10 cellular contexts compared by ENCODE assay signal in genomic region chr17:49548506-49549310, GRCh38. TPM values are rescaled to one million over a fixed set of nuclear protein-coding genes. Genes with fewer than 3 reads are reported as not detected.
DNase-seq lines count a peak whose midpoint lies in the region; ATAC-seq and TF ChIP-seq lines count a peak whose summit lies in the region.
"Had no signal": no experiment of that assay in that cellular context is flagged by ENCODE, and none has a peak within 500 bp of the region (broad histone marks: within the 10 kb centered on the region; RNA-seq: fewer than 3 reads in every experiment).

No MANE protein-coding gene starts in this region.

- no CpG with 5 or more reads among the region's 8 CpGs for WGBS in trophoblast cell (ENCODE audit: extremely low coverage, insufficient coverage, insufficient read length)

- H3K4me1 Mint-ChIP-seq in activated CD4-positive, alpha-beta T cell treated with anti-CD3 and anti-CD28 coated beads, Interleukin-2, amount 10 ng/mL, durations not matched to agents 7 days and 5 days: no peaks in the 10 kb centered on the region

- no peak overlapping the region for H3K4me3 Mint-ChIP-seq in activated CD4-positive, alpha-beta T cell treated with anti-CD3 and anti-CD28 coated beads, Interleukin-2, amount 10 ng/mL, durations not matched to agents 7 days and 5 days
- H3K4me3 Mint-ChIP-seq: memory B cell had no signal

- ATAC-seq in GM19455 (IDR thresholded peaks at IDR 0.05; ENCODE audit: unreplicated experiment): no peak
- no peak for ATAC-seq in GM18907 (IDR thresholded peaks at IDR 0.05; ENCODE audit: unreplicated experiment)
- ATAC-seq in HG02798 (IDR thresholded peaks at IDR 0.05; ENCODE audit: poor library complexity, unreplicated experiment): no peak

- H3K27me3 Mint-ChIP-seq in activated CD4-positive, alpha-beta T cell treated with anti-CD3 and anti-CD28 coated beads, Interleukin-2, amount 10 ng/mL, durations not matched to agents 7 days and 5 days: no peaks in the 10 kb centered on the region

- H4K91ac ChIP-seq in trophoblast cell (ENCODE audit: low read depth, low read length): no peak overlapping the region

- no peaks in the 10 kb centered on the region for H3K36me3 ChIP-seq in trophoblast cell (ENCODE audit: control insufficient read depth in 1 of 2, insufficient read depth in 2 of 2, low read length in 2 of 2)
- H3K36me3 ChIP-seq: SJSA1 had no signal

- H3K79me1 ChIP-seq in trophoblast cell (ENCODE audit: low read length): no peaks in the 10 kb centered on the region

- H3K4me1 ChIP-seq in trophoblast cell (ENCODE audit: control insufficient read depth in 1 of 2, insufficient read depth in 2 of 2, low read length in 2 of 2): peaks cover 2 to 4% of the 10 kb centered on the region in 2 experiments
- H3K4me1 ChIP-seq: SJSA1 had no signal

- peak; percentile 76 for TF ChIP-seq CTCF in GM10248 (IDR thresholded peaks at IDR 0.05; ENCODE audit: control extremely low read depth, extremely low read depth, low read depth, missing control alignments)

- CTCF ChIA-PET in GM10248 (lab: Yijun Ruan, JAX): no interaction called here
- CTCF ChIA-PET in activated CD4-positive, alpha-beta T cell treated with anti-CD3 and anti-CD28 coated beads, Interleukin-2, amount 10 ng/mL, durations not matched to agents 7 days and 5 days (lab: Charles Lee): no interaction called here

- no peak overlapping the region for H4K8ac ChIP-seq in trophoblast cell (ENCODE audit: low read depth, low read length)

- no peak overlapping the region for H2BK12ac ChIP-seq in trophoblast cell (ENCODE audit: low read length)

- no peak overlapping the region for H2BK5ac ChIP-seq in trophoblast cell (ENCODE audit: low read depth, low read length, poor library complexity)

- H3K4me3 ChIP-seq in trophoblast cell (ENCODE audit: low read depth, low read length): no peak overlapping the region
- H3K4me3 ChIP-seq: SJSA1 had no signal

- H3K14ac ChIP-seq in trophoblast cell (ENCODE audit: low read length): no peak overlapping the region

- H3K79me2 ChIP-seq in trophoblast cell (ENCODE audit: control insufficient read depth, insufficient read depth, low read length, poor library complexity): no peaks in the 10 kb centered on the region

- no peak overlapping the region for H3K27ac Mint-ChIP-seq in activated CD4-positive, alpha-beta T cell treated with anti-CD3 and anti-CD28 coated beads, Interleukin-2, amount 10 ng/mL, durations not matched to agents 7 days and 5 days
- H3K27ac Mint-ChIP-seq: memory B cell had no signal

- no peaks in the 10 kb centered on the region for H3K36me3 Mint-ChIP-seq in activated CD4-positive, alpha-beta T cell treated with anti-CD3 and anti-CD28 coated beads, Interleukin-2, amount 10 ng/mL, durations not matched to agents 7 days and 5 days (ENCODE audit: low read depth)
- H3K36me3 Mint-ChIP-seq: memory B cell had no signal

- POLR2A ChIA-PET in GM10248 (lab: Yijun Ruan, JAX): no interaction called here
- POLR2A ChIA-PET in activated CD4-positive, alpha-beta T cell treated with anti-CD3 and anti-CD28 coated beads, Interleukin-2, amount 10 ng/mL, durations not matched to agents 7 days and 5 days (lab: Charles Lee): no interaction called here

- no peak overlapping the region for H3K4ac ChIP-seq in trophoblast cell (ENCODE audit: low read depth, low read length)

- H3K9me3 Mint-ChIP-seq in activated CD4-positive, alpha-beta T cell treated with anti-CD3 and anti-CD28 coated beads, Interleukin-2, amount 10 ng/mL, durations not matched to agents 7 days and 5 days: peaks cover 5% of the 10 kb centered on the region

- no peak overlapping the region for H3K27ac ChIP-seq in trophoblast cell (ENCODE audit: low read depth, low read length)
- H3K27ac ChIP-seq: SJSA1 had no signal

- no peak overlapping the region for H4K12ac ChIP-seq in trophoblast cell (ENCODE audit: low read depth, low read length)

- no peaks in the 10 kb centered on the region for H3K9me3 ChIP-seq in trophoblast cell (ENCODE audit: insufficient read depth, low read depth, low read length)
- H3K9me3 ChIP-seq: SJSA1 had no signal

- no peak overlapping the region for H3K4me2 ChIP-seq in trophoblast cell (ENCODE audit: low read length)

- TF ChIP-seq POLR2A in erythroblast (IDR thresholded peaks at IDR 0.05; ENCODE audit: low read length): no peak

- DNase-seq in GM10248 (ENCODE audit: extremely low spot score) (peak; percentile 64), NCI-H82 treated with DMSO at 0.1 percent for 48 hours (lab: John Stamatoyannopoulos, UW; ENCODE audit: unreplicated experiment) (peak; percentile 67), erythroblast (lab: John Stamatoyannopoulos, UW) (peak; percentile 21 to 25), trophoblast cell (peak; percentile 17 to 34)
- DNase-seq in activated CD4-positive, alpha-beta T cell treated with anti-CD3 and anti-CD28 coated beads, Interleukin-2, amount 10 ng/mL, durations not matched to agents 7 days and 5 days: no peak

- H3K9ac ChIP-seq in trophoblast cell (ENCODE audit: low read length): no peak overlapping the region

- H2AK5ac ChIP-seq in trophoblast cell (ENCODE audit: low read length): no peak overlapping the region

- no peaks in the 10 kb centered on the region for H3K27me3 ChIP-seq in trophoblast cell (ENCODE audit: insufficient read depth, low read length)
- H3K27me3 ChIP-seq: SJSA1 had no signal

- H3K18ac ChIP-seq in trophoblast cell (ENCODE audit: low read length): no peak overlapping the region

- H3K23ac ChIP-seq in trophoblast cell (ENCODE audit: low read length): no peak overlapping the region

- no peak overlapping the region for H2BK120ac ChIP-seq in trophoblast cell (ENCODE audit: insufficient read depth, low read length, poor library complexity)

- H2AFZ ChIP-seq in trophoblast cell (ENCODE audit: insufficient read depth, low read length, poor library complexity): no peak overlapping the region

RNA-seq across cellular contexts. Expression of gene NXPH3, which starts 27.0 kb away (rescaled TPM):
- 0.72 and 0.85 TPM in 2 replicates for polyA plus RNA-seq in trophoblast cell (2013)
- not detected for total RNA-seq in activated CD4-positive, alpha-beta T cell treated with anti-CD3 and anti-CD28 coated beads, Interleukin-2, amount 10 ng/mL, durations not matched to agents 7 days and 5 days

RNA-seq across cellular contexts. Expression of gene NGFR, which starts 53.6 kb away (rescaled TPM):
- 0.17 and 0.18 TPM in 2 replicates for polyA plus RNA-seq in trophoblast cell (2013)
- under 1 TPM in 1 of 2 experiments, not detected in 1; 0.07 TPM for total RNA-seq in activated CD4-positive, alpha-beta T cell treated with anti-CD3 and anti-CD28 coated beads, Interleukin-2, amount 10 ng/mL, durations not matched to agents 7 days and 5 days
